18 cellular contexts compared by ENCODE assay signal in the genomic region with DNA sequence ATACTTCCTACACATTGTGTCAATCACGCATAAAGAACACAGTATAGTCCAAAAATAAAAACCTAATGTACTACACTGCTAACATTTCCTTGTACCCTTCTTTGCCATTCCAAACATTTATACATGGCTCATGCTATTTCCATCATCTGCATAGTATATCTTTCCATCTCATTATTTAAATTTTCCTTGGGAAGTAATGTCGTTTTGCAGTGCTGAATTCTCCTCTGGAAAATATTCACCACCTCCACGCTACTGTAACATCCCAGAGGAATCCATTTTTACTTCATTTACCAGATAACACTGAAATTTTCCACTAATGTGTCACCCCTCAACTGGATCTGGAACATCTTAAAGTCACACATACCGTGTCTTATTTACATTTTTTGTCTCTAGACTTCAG.
DNase-seq lines count a peak whose midpoint lies in the region; TF ChIP-seq lines count a peak whose summit lies in the region.
"Had no signal": no experiment of that assay in that cellular context is flagged by ENCODE, and none has a peak within 500 bp of the region (broad histone marks: within the 10 kb centered on the region; RNA-seq: fewer than 3 reads in every experiment).

No MANE protein-coding gene starts in this region.

- no peak overlapping the region for H2AK5ac ChIP-seq in mesenchymal stem cell (ENCODE audit: low read length, severe bottlenecking)

- intact Hi-C loops in tibial artery (cut with DNase I; ENCODE audit: low total_unique reads), result no loop called here

- no peaks in the 10 kb centered on the region for H3K79me1 ChIP-seq in mesenchymal stem cell (replicated peaks; ENCODE audit: low read length, poor library complexity, severe bottlenecking)

- H3K9me3 ChIP-seq in OCI-LY1 (ENCODE audit: low read length) (0 out of 2 replicates have a peak, but pooled peaks cover 3% of the 10 kb centered on the region), mesenchymal stem cell (ENCODE audit: control insufficient read depth, low read length) (peaks cover 2% of the 10 kb centered on the region), HAP-1 (no peaks in the 10 kb centered on the region), tibial artery (no peaks in the 10 kb centered on the region)
- H3K9me3 ChIP-seq: A549, BLaER1 had no signal

- TF ChIP-seq CTCF in OCI-LY1 (IDR thresholded peaks at IDR 0.05; ENCODE audit: low read length), result no peak
- TF ChIP-seq CTCF in tibial artery (IDR thresholded peaks at IDR 0.05), result no peak

- 46% methylated on average over 4 of the region's 4 CpGs for WGBS in mesenchymal stem cell

- no peak overlapping the region for H3K14ac ChIP-seq in mesenchymal stem cell (ENCODE audit: low read length in 2 of 2)

- H3K9me2 ChIP-seq in OCI-LY1 (ENCODE audit: low read depth, low read length), result no peaks in the 10 kb centered on the region

- DNase-seq in DMS53 (lab: John Stamatoyannopoulos, UW) (peak; percentile 7), DMS53 treated with DMSO at 0.1 percent for 48 hours (lab: John Stamatoyannopoulos, UW; ENCODE audit: unreplicated experiment) (no peak), mesenchymal stem cell (peak; percentile 23), HAP-1 (ENCODE audit: low spot score in 2 of 2) (no peak), Ammon's horn (ENCODE audit: low spot score) (no peak), tibial artery (no peak)
- DNase-seq: AML-193; CD4-positive, alpha-beta memory T cell; DMS153; DND-41; EL; H9 had no signal

- H3K4me3 ChIP-seq in OCI-LY1 (ENCODE audit: low read depth, low read length, poor library complexity, severe bottlenecking) (no peak overlapping the region), mesenchymal stem cell (ENCODE audit: insufficient read depth in 1 of 2, low read depth in 1 of 2, low read length in 2 of 2) (no peak overlapping the region), HAP-1 (no peak overlapping the region), tibial artery (no peak overlapping the region)
- H3K4me3 ChIP-seq: A549, BLaER1, GM12878 had no signal

- no peaks in the 10 kb centered on the region for H3K27me3 ChIP-seq in OCI-LY1 (ENCODE audit: insufficient read depth, low read length)
- no peaks in the 10 kb centered on the region for H3K27me3 ChIP-seq in mesenchymal stem cell (ENCODE audit: control insufficient read depth in 1 of 2, insufficient read depth in 1 of 2, low read length in 2 of 2)
- H3K27me3 ChIP-seq in HAP-1 (ENCODE audit: low read depth), result no peaks in the 10 kb centered on the region
- no peaks in the 10 kb centered on the region for H3K27me3 ChIP-seq in tibial artery
- H3K27me3 ChIP-seq: BLaER1 had no signal

- H3K27ac ChIP-seq in OCI-LY1 (ENCODE audit: low read depth, low read length, poor library complexity, severe bottlenecking) (peak overlapping the region; percentile 31), mesenchymal stem cell (ENCODE audit: low read length, poor library complexity, severe bottlenecking) (no peak overlapping the region), tibial artery (no peak overlapping the region)
- H3K27ac ChIP-seq: 22Rv1, A549, BLaER1, HL-60 had no signal

- H4K8ac ChIP-seq in mesenchymal stem cell (ENCODE audit: low read length), result no peak overlapping the region

- peak overlapping the region; percentile 74; the same call in 1 of the 2 replicates for H2AFZ ChIP-seq in OCI-LY1 (ENCODE audit: low read length)
- H2AFZ ChIP-seq in mesenchymal stem cell (ENCODE audit: low read depth, low read length), result no peak overlapping the region

- no peak overlapping the region for H3K4ac ChIP-seq in mesenchymal stem cell (ENCODE audit: low read depth in 1 of 2, low read length in 2 of 2)

- H3K79me2 ChIP-seq in OCI-LY1 (ENCODE audit: insufficient read depth, low read length), result no peaks in the 10 kb centered on the region

- H3K4me1 ChIP-seq in OCI-LY1 (ENCODE audit: insufficient read depth, low read length, severe bottlenecking) (peaks cover 32% of the 10 kb centered on the region), mesenchymal stem cell (ENCODE audit: control insufficient read depth, insufficient read depth, low read depth, low read length) (no peaks in the 10 kb centered on the region), HAP-1 (no peaks in the 10 kb centered on the region), tibial artery (no peaks in the 10 kb centered on the region)
- H3K4me1 ChIP-seq: A549, BLaER1 had no signal

- no peak overlapping the region for H3K23ac ChIP-seq in mesenchymal stem cell (ENCODE audit: low read length in 2 of 2)

- H3K9ac ChIP-seq in OCI-LY1 (ENCODE audit: low read length) (no peak overlapping the region), mesenchymal stem cell (ENCODE audit: low read length) (no peak overlapping the region)
- H3K9ac ChIP-seq: BLaER1 had no signal

- H2BK12ac ChIP-seq in mesenchymal stem cell (ENCODE audit: low read length in 2 of 2), result no peak overlapping the region

- H3K4me2 ChIP-seq in OCI-LY1 (ENCODE audit: low read length) (no peak overlapping the region; the same call in 1 of the 2 replicates), mesenchymal stem cell (ENCODE audit: low read length, poor library complexity, severe bottlenecking) (no peak overlapping the region)
- H3K4me2 ChIP-seq: A549, BLaER1 had no signal

- no peak overlapping the region for H2BK5ac ChIP-seq in mesenchymal stem cell (ENCODE audit: low read depth, low read length, poor library complexity, severe bottlenecking)

- 0 out of 2 replicates have a peak, but pooled peaks cover 2% of the 10 kb centered on the region for H3F3A ChIP-seq in OCI-LY1 (ENCODE audit: insufficient read depth, low read length)

- H3K18ac ChIP-seq in mesenchymal stem cell (ENCODE audit: low read depth in 1 of 2, low read length in 2 of 2), result no peak overlapping the region

- no peak overlapping the region for H2BK120ac ChIP-seq in mesenchymal stem cell (ENCODE audit: low read depth, low read length)

- H2BK15ac ChIP-seq in mesenchymal stem cell (ENCODE audit: low read depth, poor library complexity, severe bottlenecking), result no peak overlapping the region

- no peak overlapping the region for H4K91ac ChIP-seq in mesenchymal stem cell (ENCODE audit: low read length)

- in situ Hi-C loops in HAP-1 (cut with MboI; ENCODE audit: low sequenced_read_pairs), result no loop called here

- H4K20me1 ChIP-seq in OCI-LY1 (ENCODE audit: insufficient read depth, low read length), result no peaks in the 10 kb centered on the region
- H4K20me1 ChIP-seq: BLaER1 had no signal

- H3K36me3 ChIP-seq in OCI-LY1 (ENCODE audit: insufficient read depth, low read length) (no peaks in the 10 kb centered on the region), mesenchymal stem cell (ENCODE audit: control insufficient read depth in 1 of 2, insufficient read depth in 2 of 2, low read depth in 1 of 2, low read length in 2 of 2) (no peaks in the 10 kb centered on the region), HAP-1 (replicated peaks) (no peaks in the 10 kb centered on the region), tibial artery (no peaks in the 10 kb centered on the region)
- H3K36me3 ChIP-seq: BLaER1 had no signal

Comparison
In these comparisons a context has a peak if more than half of its experiments do, and no peak if none do; other contexts are left out.
1. DNase-seq: peak in DMS53 (single experiment) and mesenchymal stem cell (single experiment); none in DMS53 treated with DMSO at 0.1 percent for 48 hours (single experiment), HAP-1 (0 of 2), Ammon's horn (single experiment) and tibial artery (0 of 2).